ENCODE assay signal across 21 cellular contexts in genomic region chr10:121292396-121292795, GRCh38.
A peak's percentile ranks its signal among the peaks of the same experiment; 100 is the strongest.
DNase-seq lines count a peak whose midpoint lies in the region; ATAC-seq and TF ChIP-seq lines count a peak whose summit lies in the region.
"Had no signal": no experiment of that assay in that cellular context is flagged by ENCODE, and none has a peak within 500 bp of the region (broad histone marks: within the 10 kb centered on the region; RNA-seq: fewer than 3 reads in every experiment).

No MANE protein-coding gene starts in this region.

- no peaks in the 10 kb centered on the region for H3K27me3 ChIP-seq in SK-N-SH (ENCODE audit: insufficient read depth)
- H3K27me3 ChIP-seq in hepatocyte = no peaks in the 10 kb centered on the region

- no TSS peak for BruUV-seq in MCF 10A (replicated peaks; lab: Mats Ljungman, UMichigan)

- H3K4me2 ChIP-seq in SK-N-SH (no peak overlapping the region), hepatocyte (peak overlapping the region; percentile 48)
- H3K4me2 ChIP-seq: A549 had no signal

- H3K79me2 ChIP-seq in SK-N-SH (ENCODE audit: insufficient read depth) (no peaks in the 10 kb centered on the region), hepatocyte (no peaks in the 10 kb centered on the region)

- H3F3A ChIP-seq in SK-N-SH (replicated peaks; ENCODE audit: insufficient read depth) = no peaks in the 10 kb centered on the region

- TF ChIP-seq CTCF in SK-N-SH (IDR thresholded peaks at IDR 0.05) (no peak), hepatocyte (IDR thresholded peaks at IDR 0.05; ENCODE audit: poor library complexity) (no peak), nephron progenitor cell (IDR thresholded peaks at IDR 0.05) (no peak), MCF 10A (IDR thresholded peaks at IDR 0.05; ENCODE audit: unreplicated experiment) (no peak)

- H3K9ac ChIP-seq in SK-N-SH = no peak overlapping the region

- TF ChIP-seq EP300 in SK-N-SH (IDR thresholded peaks at IDR 0.05; ENCODE audit: borderline replicate concordance in 1 of 2, low read depth in 1 of 2, low read length in 1 of 2) = peak in 1 of 2 experiments; percentile 46; a peak in 2 of 4 replicates

- WGBS in SK-N-SH (ENCODE audit: low lambda C conversion rate) = 24% methylated on average over 10 of the region's 10 CpGs
- WGBS in hepatocyte (ENCODE audit: low lambda C conversion rate, missing lambda C conversion rate) = 62% methylated on average over 10 of the region's 10 CpGs

- H2AFZ ChIP-seq in SK-N-SH (ENCODE audit: low read depth) (no peak overlapping the region), hepatocyte (no peak overlapping the region)

- intact Hi-C loops in MCF 10A (cut with micrococcal nuclease) = no loop called here

- H3K9me3 ChIP-seq in SK-N-SH (no peaks in the 10 kb centered on the region), hepatocyte (ENCODE audit: low read depth) (no peaks in the 10 kb centered on the region)
- H3K9me3 ChIP-seq: A549 had no signal

- H3K4me3 Mint-ChIP-seq in nephron progenitor cell (peak overlapping the region; percentile 15), MCF 10A (ENCODE audit: unreplicated experiment) (no peak overlapping the region)
- no peak overlapping the region for H3K4me3 Mint-ChIP-seq in stimulated activated effector memory CD8-positive, alpha-beta T cell treated with anti-CD3 and anti-CD28 coated beads, Interleukin-12 subunit alpha, Interleukin-12 subunit beta, amount 100 ng/mL, for 72 hours
- H3K4me3 Mint-ChIP-seq: CD4-positive, alpha-beta memory T cell had no signal

- H3K9me2 ChIP-seq in SK-N-SH (no peaks in the 10 kb centered on the region), hepatocyte (replicated peaks; ENCODE audit: insufficient read depth) (no peaks in the 10 kb centered on the region)

- no peaks in the 10 kb centered on the region for H3K36me3 Mint-ChIP-seq in nephron progenitor cell (ENCODE audit: low read depth)
- H3K36me3 Mint-ChIP-seq in stimulated activated effector memory CD8-positive, alpha-beta T cell treated with anti-CD3 and anti-CD28 coated beads, Interleukin-12 subunit alpha, Interleukin-12 subunit beta, amount 100 ng/mL, for 72 hours = no peaks in the 10 kb centered on the region
- H3K36me3 Mint-ChIP-seq in MCF 10A (ENCODE audit: insufficient read depth, unreplicated experiment) = no peaks in the 10 kb centered on the region
- H3K36me3 Mint-ChIP-seq: CD14-positive monocyte; CD4-positive, alpha-beta memory T cell had no signal

- H3K36me3 ChIP-seq in SK-N-SH (replicated peaks in 1 of 2; ENCODE audit: control insufficient read depth in 1 of 2, insufficient read depth in 2 of 2, low read length in 1 of 2) = no peaks in the 10 kb centered on the region
- H3K36me3 ChIP-seq in hepatocyte (replicated peaks; ENCODE audit: insufficient read depth, low read depth) = no peaks in the 10 kb centered on the region

- peaks cover 72% of the 10 kb centered on the region for H3K4me1 Mint-ChIP-seq in nephron progenitor cell
- no peaks in the 10 kb centered on the region for H3K4me1 Mint-ChIP-seq in stimulated activated effector memory CD8-positive, alpha-beta T cell treated with anti-CD3 and anti-CD28 coated beads, Interleukin-12 subunit alpha, Interleukin-12 subunit beta, amount 100 ng/mL, for 72 hours
- H3K4me1 Mint-ChIP-seq in MCF 10A (ENCODE audit: insufficient read depth, unreplicated experiment) = peaks cover 6% of the 10 kb centered on the region
- H3K4me1 Mint-ChIP-seq: CD14-positive monocyte; CD4-positive, alpha-beta memory T cell had no signal

- no peak overlapping the region for H3K4me3 ChIP-seq in SK-N-SH (ENCODE audit: low read depth in 2 of 2, low read length in 1 of 2)
- H3K4me3 ChIP-seq in hepatocyte = no peak overlapping the region
- H3K4me3 ChIP-seq: A549, GM12878 had no signal

- no peak for TF ChIP-seq RAD21 in SK-N-SH (IDR thresholded peaks at IDR 0.05; ENCODE audit: low read length)

- no peaks in the 10 kb centered on the region for H4K20me1 ChIP-seq in SK-N-SH (ENCODE audit: insufficient read depth)
- no peaks in the 10 kb centered on the region for H4K20me1 ChIP-seq in hepatocyte (ENCODE audit: insufficient read depth, poor library complexity, severe bottlenecking)

- no peak for ATAC-seq in SK-N-SH treated with all-trans-retinoic acid at 6 μM for 48 hours
- ATAC-seq in stimulated activated effector memory CD8-positive, alpha-beta T cell treated with anti-CD3 and anti-CD28 coated beads, Interleukin-12 subunit alpha, Interleukin-12 subunit beta, amount 100 ng/mL, for 72 hours = peak; percentile 32
- ATAC-seq in HG03159 (IDR thresholded peaks at IDR 0.05; ENCODE audit: unreplicated experiment) = no peak
- ATAC-seq: A549, GM12878 had no signal

- POLR2A ChIA-PET in SK-N-SH (lab: Yijun Ruan, JAX) = no interaction called here
- POLR2A ChIA-PET in MCF 10A (lab: Yijun Ruan, JAX) = no interaction called here

- no peak overlapping the region for H3K27ac Mint-ChIP-seq in nephron progenitor cell
- H3K27ac Mint-ChIP-seq in stimulated activated effector memory CD8-positive, alpha-beta T cell treated with anti-CD3 and anti-CD28 coated beads, Interleukin-12 subunit alpha, Interleukin-12 subunit beta, amount 100 ng/mL, for 72 hours = no peak overlapping the region
- H3K27ac Mint-ChIP-seq in MCF 10A (ENCODE audit: low read depth, unreplicated experiment) = no peak overlapping the region
- H3K27ac Mint-ChIP-seq: CD4-positive, alpha-beta memory T cell had no signal

- H3K4me1 ChIP-seq in SK-N-SH (ENCODE audit: control insufficient read depth in 1 of 2, insufficient read depth in 2 of 2, low read depth in 1 of 2, low read length in 1 of 2) (peaks cover 0 to 11% of the 10 kb centered on the region in 2 experiments; a peak in 1 of 4 replicates), hepatocyte (ENCODE audit: insufficient read depth) (peaks cover 41% of the 10 kb centered on the region)
- H3K4me1 ChIP-seq: A549 had no signal

- H3K27ac ChIP-seq in SK-N-SH (ENCODE audit: low read depth in 2 of 2, low read length in 1 of 2) = no peak overlapping the region
- H3K27ac ChIP-seq in hepatocyte = no peak overlapping the region
- H3K27ac ChIP-seq: 22Rv1, A549, HL-60 had no signal

- H3K9me3 Mint-ChIP-seq in nephron progenitor cell = no peaks in the 10 kb centered on the region
- H3K9me3 Mint-ChIP-seq in stimulated activated effector memory CD8-positive, alpha-beta T cell treated with anti-CD3 and anti-CD28 coated beads, Interleukin-12 subunit alpha, Interleukin-12 subunit beta, amount 100 ng/mL, for 72 hours = peaks cover 2% of the 10 kb centered on the region
- no peaks in the 10 kb centered on the region for H3K9me3 Mint-ChIP-seq in MCF 10A (ENCODE audit: unreplicated experiment)

- H3K27me3 Mint-ChIP-seq in nephron progenitor cell (ENCODE audit: low read depth, poor library complexity) (peaks cover 21% of the 10 kb centered on the region), MCF 10A (ENCODE audit: insufficient read depth, unreplicated experiment) (no peaks in the 10 kb centered on the region)

- CTCF ChIA-PET in SK-N-SH (lab: Yijun Ruan, JAX) = interaction anchor here (1.1 kb wide), 1 partner anchor 363 kb away, joined by 3 read pairs; no protein-coding TSS in a partner anchor
- CTCF ChIA-PET in MCF 10A (lab: Yijun Ruan, JAX) = no interaction called here

- DNase-seq in SK-N-SH = peak; percentile 32
- no peak for DNase-seq in hepatocyte (ENCODE audit: low spot score)
- DNase-seq in nephron progenitor cell = no peak
- no peak for DNase-seq in stimulated activated effector memory CD8-positive, alpha-beta T cell treated with anti-CD3 and anti-CD28 coated beads, Interleukin-12 subunit alpha, Interleukin-12 subunit beta, amount 100 ng/mL, for 72 hours (ENCODE audit: low spot score in 2 of 2)
- no peak for DNase-seq in MCF 10A (ENCODE audit: unreplicated experiment)
- DNase-seq in activated naive CD4-positive, alpha-beta T cell treated with anti-CD3 and anti-CD28 coated beads, Interleukin-2, amount 50 U/mL, for 16 hours = no peak
- DNase-seq: AML-193; CD4-positive, alpha-beta memory T cell; DMS 273 treated with DMSO at 0.1 percent for 48 hours; DMS53; DND-41; EL; HCEC 1CT; IMR-90 had no signal

TF ChIP-seq in SK-N-SH, 30 proteins besides CTCF, POLR2A, EP300 and RAD21 (continues in another document):
- peak; percentile 56; the same call in 1 of the 2 replicates for TF ChIP-seq GATA2 (CRISPR knock-in tag; IDR thresholded peaks at IDR 0.05)
- no peak for TF ChIP-seq FOSL2 (IDR thresholded peaks at IDR 0.05; ENCODE audit: borderline replicate concordance, low read depth)
- no peak for TF ChIP-seq EZH2phosphoT487 (IDR thresholded peaks at IDR 0.05; ENCODE audit: borderline replicate concordance, low read depth)

TF ChIP-seq in SK-N-SH treated with all-trans-retinoic acid at 6 μM for 48 hours, 23 proteins besides CTCF, POLR2A, EP300 and RAD21 (continues in another document):
- TF ChIP-seq ZNF565 (CRISPR knock-in tag; conservative IDR thresholded peaks at IDR 0.05; ENCODE audit: low read depth) (no peak), TOX (CRISPR knock-in tag; IDR thresholded peaks at IDR 0.05; ENCODE audit: borderline replicate concordance) (no peak), CSDC2 (CRISPR knock-in tag; IDR thresholded peaks at IDR 0.05) (no peak), POU6F1 (CRISPR knock-in tag; IDR thresholded peaks at IDR 0.05; ENCODE audit: borderline replicate concordance, low read depth) (no peak), ZC3H10 (CRISPR knock-in tag; IDR thresholded peaks at IDR 0.05) (no peak), ESRRG (CRISPR knock-in tag; IDR thresholded peaks at IDR 0.05) (no peak), ZFP30 (CRISPR knock-in tag; IDR thresholded peaks at IDR 0.05) (no peak), RARB (CRISPR knock-in tag; IDR thresholded peaks at IDR 0.05) (no peak)
